13 cellular contexts compared by ENCODE assay signal in genomic region chr17:78891406-78892061, GRCh38. TPM values are rescaled to one million over a fixed set of nuclear protein-coding genes. Genes with fewer than 3 reads are reported as not detected.
DNase-seq lines count a peak whose midpoint lies in the region; ATAC-seq and TF ChIP-seq lines count a peak whose summit lies in the region.
"Had no signal": no experiment of that assay in that cellular context is flagged by ENCODE, and none has a peak within 500 bp of the region (broad histone marks: within the 10 kb centered on the region; RNA-seq: fewer than 3 reads in every experiment).

No MANE protein-coding gene starts in this region.

- intact Hi-C loops in activated CD4-positive, alpha-beta T cell treated with anti-CD3 and anti-CD28 coated beads, Interleukin-2, amount 10 ng/mL, durations not matched to agents 24 days and 14 days (cut with micrococcal nuclease) = no loop called here
- intact Hi-C loops in lower lobe of right lung (cut with DNase I) (no loop called here), stomach (cut with DNase I; ENCODE audit: low total_unique reads) (no loop called here)

- WGBS in stomach, 5 donors = 69 to 77% (median 76%) methylated on average over 21 of the region's 21 CpGs

- POLR2A ChIA-PET in WTC11 (lab: Charles Lee) = no interaction called here

- H3K4me1 ChIP-seq in lower lobe of right lung (peaks cover 69% of the 10 kb centered on the region), stomach (peaks cover 21 to 96% (median 52%) of the 10 kb centered on the region in 4 donors)
- H3K4me1 ChIP-seq: prostate gland had no signal

- no peak for TF ChIP-seq CTCF in WTC11 (IDR thresholded peaks at IDR 0.05)
- no peak for TF ChIP-seq CTCF in lower lobe of right lung (IDR thresholded peaks at IDR 0.05)
- TF ChIP-seq CTCF in stomach (IDR thresholded peaks at IDR 0.05) = no peak

- H3K27me3 Mint-ChIP-seq in activated CD4-positive, alpha-beta T cell treated with anti-CD3 and anti-CD28 coated beads, Interleukin-2, amount 10 ng/mL, durations not matched to agents 24 days and 14 days = peaks cover 6% of the 10 kb centered on the region
- no peaks in the 10 kb centered on the region for H3K27me3 Mint-ChIP-seq in WTC11 (ENCODE audit: low read depth)

- no peaks in the 10 kb centered on the region for H3K9me3 ChIP-seq in lower lobe of right lung
- no peaks in the 10 kb centered on the region for H3K9me3 ChIP-seq in stomach
- H3K9me3 ChIP-seq: ascending aorta, prostate gland had no signal

- DNase-seq in activated CD4-positive, alpha-beta T cell treated with anti-CD3 and anti-CD28 coated beads, Interleukin-2, amount 10 ng/mL, durations not matched to agents 24 days and 14 days = no peak
- DNase-seq in activated CD4-positive, alpha-beta T cell treated with anti-CD3 and anti-CD28 coated beads, Interleukin-2, amount 50 U/mL, for 1 hour = no peak
- DNase-seq in WTC11 (ENCODE audit: low spot score) (no peak), lower lobe of right lung (no peak), stomach (no peak), HuH-7.5 (ENCODE audit: low spot score) (no peak), Kasumi-1 (lab: John Stamatoyannopoulos, UW) (no peak)
- DNase-seq: effector memory CD4-positive, alpha-beta T cell; NCI-H2107 had no signal

- peak overlapping the region; percentile 56 for H3K27ac ChIP-seq in lower lobe of right lung
- peak overlapping the region in 4 of 5 donors; percentile 40 to 77 (median 61) for H3K27ac ChIP-seq in stomach
- H3K27ac ChIP-seq: prostate gland had no signal

- no peak overlapping the region for H3K27ac Mint-ChIP-seq in activated CD4-positive, alpha-beta T cell treated with anti-CD3 and anti-CD28 coated beads, Interleukin-2, amount 10 ng/mL, durations not matched to agents 24 days and 14 days
- peak overlapping the region; percentile 40 for H3K27ac Mint-ChIP-seq in WTC11

- peak overlapping the region; percentile 18 for H3K4me3 Mint-ChIP-seq in activated CD4-positive, alpha-beta T cell treated with anti-CD3 and anti-CD28 coated beads, Interleukin-2, amount 10 ng/mL, durations not matched to agents 24 days and 14 days
- no peak overlapping the region for H3K4me3 Mint-ChIP-seq in WTC11

- no peak for TF ChIP-seq EP300 in stomach (IDR thresholded peaks at IDR 0.05)

- H3K36me3 Mint-ChIP-seq in activated CD4-positive, alpha-beta T cell treated with anti-CD3 and anti-CD28 coated beads, Interleukin-2, amount 10 ng/mL, durations not matched to agents 24 days and 14 days (ENCODE audit: low read depth) = no peaks in the 10 kb centered on the region
- H3K36me3 Mint-ChIP-seq in WTC11 = no peaks in the 10 kb centered on the region

- ATAC-seq in WTC11 (no peak), lower lobe of right lung (peak in 1 of 2 donors; percentile 42), GM19023 (IDR thresholded peaks at IDR 0.05; ENCODE audit: unreplicated experiment) (no peak)

- CTCF ChIA-PET in WTC11 (lab: Charles Lee) = interaction anchor here (0.6 kb wide), 1 partner anchor 20 kb away, joined by 3 read pairs; no protein-coding TSS in a partner anchor

- TF ChIP-seq POLR2A in stomach (IDR thresholded peaks at IDR 0.05) = no peak

- H3K36me3 ChIP-seq in lower lobe of right lung (no peaks in the 10 kb centered on the region), stomach (peaks cover 0 to 3% (median 0%) of the 10 kb centered on the region in 4 donors)
- H3K36me3 ChIP-seq: prostate gland had no signal

- H3K4me1 Mint-ChIP-seq in activated CD4-positive, alpha-beta T cell treated with anti-CD3 and anti-CD28 coated beads, Interleukin-2, amount 10 ng/mL, durations not matched to agents 24 days and 14 days = peaks cover 28% of the 10 kb centered on the region
- no peaks in the 10 kb centered on the region for H3K4me1 Mint-ChIP-seq in WTC11

- no peaks in the 10 kb centered on the region for H3K27me3 ChIP-seq in lower lobe of right lung (ENCODE audit: low read depth)
- H3K27me3 ChIP-seq in stomach = no peaks in the 10 kb centered on the region
- H3K27me3 ChIP-seq: ascending aorta had no signal

- H3K4me3 ChIP-seq in lower lobe of right lung (no peak overlapping the region), stomach (no peak overlapping the region)
- H3K4me3 ChIP-seq: ascending aorta, prostate gland had no signal

- no peaks in the 10 kb centered on the region for H3K9me3 Mint-ChIP-seq in activated CD4-positive, alpha-beta T cell treated with anti-CD3 and anti-CD28 coated beads, Interleukin-2, amount 10 ng/mL, durations not matched to agents 24 days and 14 days
- no peaks in the 10 kb centered on the region for H3K9me3 Mint-ChIP-seq in WTC11

TF ChIP-seq in WTC11, 78 proteins besides CTCF, POLR2A, EP300 and RAD21 (continues in another document):
- TF ChIP-seq, protein P1, sequence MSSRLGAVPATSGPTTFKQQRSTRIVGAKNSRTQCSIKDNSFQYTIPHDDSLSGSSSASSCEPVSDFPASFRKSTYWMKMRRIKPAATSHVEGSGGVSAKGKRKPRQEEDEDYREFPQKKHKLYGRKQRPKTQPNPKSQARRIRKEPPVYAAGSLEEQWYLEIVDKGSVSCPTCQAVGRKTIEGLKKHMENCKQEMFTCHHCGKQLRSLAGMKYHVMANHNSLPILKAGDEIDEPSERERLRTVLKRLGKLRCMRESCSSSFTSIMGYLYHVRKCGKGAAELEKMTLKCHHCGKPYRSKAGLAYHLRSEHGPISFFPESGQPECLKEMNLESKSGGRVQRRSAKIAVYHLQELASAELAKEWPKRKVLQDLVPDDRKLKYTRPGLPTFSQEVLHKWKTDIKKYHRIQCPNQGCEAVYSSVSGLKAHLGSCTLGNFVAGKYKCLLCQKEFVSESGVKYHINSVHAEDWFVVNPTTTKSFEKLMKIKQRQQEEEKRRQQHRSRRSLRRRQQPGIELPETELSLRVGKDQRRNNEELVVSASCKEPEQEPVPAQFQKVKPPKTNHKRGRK (CRISPR knock-in tag; IDR thresholded peaks at IDR 0.05; ENCODE audit: borderline replicate concordance) = no peak
- TF ChIP-seq TP53 (CRISPR knock-in tag; IDR thresholded peaks at IDR 0.05) = no peak
- no peak for TF ChIP-seq NFATC4 (CRISPR knock-in tag; IDR thresholded peaks at IDR 0.05)
- TF ChIP-seq ZSCAN18 (CRISPR knock-in tag; IDR thresholded peaks at IDR 0.05) = no peak
- no peak for TF ChIP-seq AR (CRISPR knock-in tag; IDR thresholded peaks at IDR 0.05)
- no peak for TF ChIP-seq TCF7 (CRISPR knock-in tag; IDR thresholded peaks at IDR 0.05; ENCODE audit: low read depth)
- TF ChIP-seq ZNF138 (CRISPR knock-in tag; conservative IDR thresholded peaks at IDR 0.05) = no peak
- no peak for TF ChIP-seq GTF2I (CRISPR knock-in tag; conservative IDR thresholded peaks at IDR 0.05)
- no peak for TF ChIP-seq JUN (CRISPR knock-in tag; IDR thresholded peaks at IDR 0.05)
- TF ChIP-seq SP1 (CRISPR knock-in tag; conservative IDR thresholded peaks at IDR 0.05) = no peak

RNA-seq across cellular contexts. Expression of gene CEP295NL, which starts 11.5 kb away (rescaled TPM):
- total RNA-seq in activated CD4-positive, alpha-beta T cell treated with anti-CD3 and anti-CD28 coated beads, Interleukin-2, amount 10 ng/mL, durations not matched to agents 24 days and 14 days = 0.56 TPM in 1 of 2 replicates, not detected in the other
- total RNA-seq in WTC11 (2021) = 0.61 to 0.89 TPM (median 0.89 TPM) in 3 replicates
- total RNA-seq in lower lobe of right lung = 5.5 TPM
- total RNA-seq in stomach = 10 to 100 TPM in 2 of 5 donors, 1 to 10 TPM in 3; 4.2 to 23.9 (median 7.1) TPM
- under 1 TPM in 2 of 3 donors, not detected in 1; 0.31 to 0.40 TPM for polyA plus RNA-seq in stomach
- total RNA-seq: OCI-LY7 had no signal

RNA-seq across cellular contexts. Expression of gene TIMP2, which starts 33.7 kb away (rescaled TPM):
- total RNA-seq in activated CD4-positive, alpha-beta T cell treated with anti-CD3 and anti-CD28 coated beads, Interleukin-2, amount 10 ng/mL, durations not matched to agents 24 days and 14 days = 0.54 and 0.64 TPM in 2 replicates
- total RNA-seq in WTC11 (2021) = 36.9 to 39.3 TPM (median 37.1 TPM) in 3 replicates
- total RNA-seq in lower lobe of right lung = 260 TPM
- total RNA-seq in stomach = 10 to 100 TPM; 37.4 to 100.0 (median 66.1) TPM
- polyA plus RNA-seq in stomach = 10 to 100 TPM; 20.9 to 34.4 (median 29.4) TPM

RNA-seq across cellular contexts. Expression of gene USP36, which starts 50.9 kb away (rescaled TPM):
- 128 TPM in 2 replicates for total RNA-seq in activated CD4-positive, alpha-beta T cell treated with anti-CD3 and anti-CD28 coated beads, Interleukin-2, amount 10 ng/mL, durations not matched to agents 24 days and 14 days
- total RNA-seq in WTC11 (2021) = 62.0 to 74.0 TPM (median 65.8 TPM) in 3 replicates
- 58.6 TPM for total RNA-seq in lower lobe of right lung
- 100 to 1,000 TPM in 1 of 5 donors, 10 to 100 TPM in 4; 33.3 to 106 (median 42.0) TPM for total RNA-seq in stomach
- polyA plus RNA-seq in stomach = 10 to 100 TPM; 14.2 to 20.9 (median 15.3) TPM

Comparison
In these comparisons a context has a peak if more than half of its experiments do, and no peak if none do; other contexts are left out.
1. RNA of gene TIMP2, which starts 33.7 kb away (total RNA-seq): 260 TPM in lower lobe of right lung (single experiment), 37.4 to 100.0 TPM in stomach and 36.9 to 39.3 TPM in WTC11; 0.54 to 0.64 TPM in activated CD4-positive, alpha-beta T cell treated with anti-CD3 and anti-CD28 coated beads, Interleukin-2, amount 10 ng/mL, durations not matched to agents 24 days and 14 days; every median in the first group is over 10 times any median in the second.